In the genomic region with DNA sequence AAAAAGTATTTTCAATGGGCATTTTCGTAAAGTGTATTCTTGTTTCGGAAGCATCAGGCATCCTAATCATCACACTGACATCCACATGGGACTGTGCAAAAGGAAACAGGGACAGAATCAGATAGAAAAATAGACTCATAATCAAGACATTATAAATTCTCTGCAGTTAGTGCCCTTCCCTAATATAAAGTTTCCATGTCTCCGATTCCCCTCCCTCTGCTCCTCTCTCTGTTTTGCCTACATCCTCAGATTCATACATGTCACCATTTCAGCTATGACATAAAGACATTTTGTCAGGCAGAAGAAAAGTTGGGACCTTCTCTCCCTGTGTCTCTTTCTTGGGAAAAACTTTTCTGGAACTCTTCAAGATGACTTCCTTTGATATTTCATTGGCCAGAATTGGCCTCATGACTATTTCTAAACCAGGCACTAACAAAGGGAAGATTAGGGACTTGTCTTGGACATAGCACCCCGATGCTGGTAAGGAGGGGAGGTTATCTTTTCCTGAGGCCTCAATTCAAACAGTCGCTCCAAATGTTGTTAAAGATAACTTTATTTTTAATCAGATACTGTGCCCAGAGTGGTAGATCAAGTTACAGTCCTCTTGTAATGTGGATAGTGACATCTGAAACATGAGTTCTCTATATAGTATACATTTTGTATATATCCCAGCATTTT, we compare ENCODE assay signal across 1 cellular context.
TF ChIP-seq lines count a peak whose summit lies in the region.

No MANE protein-coding gene starts in this region.

TF ChIP-seq in K562, 482 proteins besides CTCF, POLR2A, EP300 and RAD21 (continued from another document and continues in another):
- TF ChIP-seq, protein P1, sequence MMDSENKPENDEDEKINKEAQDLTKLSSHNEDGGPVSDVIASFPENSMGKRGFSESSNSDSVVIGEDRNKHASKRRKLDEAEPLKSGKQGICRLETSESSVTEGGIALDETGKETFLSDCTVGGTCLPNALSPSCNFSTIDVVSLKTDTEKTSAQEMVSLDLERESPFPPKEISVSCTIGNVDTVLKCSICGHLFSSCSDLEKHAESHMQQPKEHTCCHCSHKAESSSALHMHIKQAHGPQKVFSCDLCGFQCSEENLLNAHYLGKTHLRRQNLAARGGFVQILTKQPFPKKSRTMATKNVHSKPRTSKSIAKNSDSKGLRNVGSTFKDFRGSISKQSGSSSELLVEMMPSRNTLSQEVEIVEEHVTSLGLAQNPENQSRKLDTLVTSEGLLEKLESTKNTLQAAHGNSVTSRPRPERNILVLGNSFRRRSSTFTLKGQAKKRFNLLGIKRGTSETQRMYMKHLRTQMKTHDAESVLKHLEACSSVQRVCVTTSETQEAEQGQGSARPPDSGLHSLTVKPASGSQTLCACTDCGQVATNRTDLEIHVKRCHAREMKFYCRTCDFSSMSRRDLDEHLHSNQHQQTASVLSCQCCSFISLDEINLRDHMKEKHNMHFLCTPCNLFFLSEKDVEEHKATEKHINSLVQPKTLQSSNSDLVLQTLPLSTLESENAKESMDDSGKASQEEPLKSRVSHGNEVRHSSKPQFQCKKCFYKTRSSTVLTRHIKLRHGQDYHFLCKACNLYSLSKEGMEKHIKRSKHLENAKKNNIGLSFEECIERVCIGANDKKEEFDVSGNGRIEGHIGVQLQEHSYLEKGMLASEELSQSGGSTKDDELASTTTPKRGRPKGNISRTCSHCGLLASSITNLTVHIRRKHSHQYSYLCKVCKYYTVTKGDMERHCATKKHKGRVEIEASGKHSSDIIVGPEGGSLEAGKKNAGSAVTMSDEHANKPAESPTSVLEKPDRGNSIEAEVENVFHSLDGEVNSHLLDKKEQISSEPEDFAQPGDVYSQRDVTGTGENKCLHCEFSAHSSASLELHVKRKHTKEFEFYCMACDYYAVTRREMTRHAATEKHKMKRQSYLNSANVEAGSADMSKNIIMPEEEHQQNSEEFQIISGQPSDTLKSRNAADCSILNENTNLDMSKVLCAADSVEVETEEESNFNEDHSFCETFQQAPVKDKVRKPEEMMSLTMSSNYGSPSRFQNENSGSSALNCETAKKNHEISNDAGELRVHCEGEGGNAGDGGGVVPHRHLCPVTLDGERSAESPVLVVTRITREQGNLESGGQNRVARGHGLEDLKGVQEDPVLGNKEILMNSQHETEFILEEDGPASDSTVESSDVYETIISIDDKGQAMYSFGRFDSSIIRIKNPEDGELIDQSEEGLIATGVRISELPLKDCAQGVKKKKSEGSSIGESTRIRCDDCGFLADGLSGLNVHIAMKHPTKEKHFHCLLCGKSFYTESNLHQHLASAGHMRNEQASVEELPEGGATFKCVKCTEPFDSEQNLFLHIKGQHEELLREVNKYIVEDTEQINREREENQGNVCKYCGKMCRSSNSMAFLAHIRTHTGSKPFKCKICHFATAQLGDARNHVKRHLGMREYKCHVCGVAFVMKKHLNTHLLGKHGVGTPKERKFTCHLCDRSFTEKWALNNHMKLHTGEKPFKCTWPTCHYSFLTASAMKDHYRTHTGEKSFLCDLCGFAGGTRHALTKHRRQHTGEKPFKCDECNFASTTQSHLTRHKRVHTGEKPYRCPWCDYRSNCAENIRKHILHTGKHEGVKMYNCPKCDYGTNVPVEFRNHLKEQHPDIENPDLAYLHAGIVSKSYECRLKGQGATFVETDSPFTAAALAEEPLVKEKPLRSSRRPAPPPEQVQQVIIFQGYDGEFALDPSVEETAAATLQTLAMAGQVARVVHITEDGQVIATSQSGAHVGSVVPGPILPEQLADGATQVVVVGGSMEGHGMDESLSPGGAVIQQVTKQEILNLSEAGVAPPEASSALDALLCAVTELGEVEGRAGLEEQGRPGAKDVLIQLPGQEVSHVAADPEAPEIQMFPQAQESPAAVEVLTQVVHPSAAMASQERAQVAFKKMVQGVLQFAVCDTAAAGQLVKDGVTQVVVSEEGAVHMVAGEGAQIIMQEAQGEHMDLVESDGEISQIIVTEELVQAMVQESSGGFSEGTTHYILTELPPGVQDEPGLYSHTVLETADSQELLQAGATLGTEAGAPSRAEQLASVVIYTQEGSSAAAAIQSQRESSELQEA (IDR thresholded peaks at IDR 0.05; ENCODE audit: low read depth): no peak
- no peak for TF ChIP-seq NBN (IDR thresholded peaks at IDR 0.05; ENCODE audit: low read depth)
- no peak for TF ChIP-seq ZNF239 (CRISPR knock-in tag; IDR thresholded peaks at IDR 0.05)
- TF ChIP-seq, protein P2, sequence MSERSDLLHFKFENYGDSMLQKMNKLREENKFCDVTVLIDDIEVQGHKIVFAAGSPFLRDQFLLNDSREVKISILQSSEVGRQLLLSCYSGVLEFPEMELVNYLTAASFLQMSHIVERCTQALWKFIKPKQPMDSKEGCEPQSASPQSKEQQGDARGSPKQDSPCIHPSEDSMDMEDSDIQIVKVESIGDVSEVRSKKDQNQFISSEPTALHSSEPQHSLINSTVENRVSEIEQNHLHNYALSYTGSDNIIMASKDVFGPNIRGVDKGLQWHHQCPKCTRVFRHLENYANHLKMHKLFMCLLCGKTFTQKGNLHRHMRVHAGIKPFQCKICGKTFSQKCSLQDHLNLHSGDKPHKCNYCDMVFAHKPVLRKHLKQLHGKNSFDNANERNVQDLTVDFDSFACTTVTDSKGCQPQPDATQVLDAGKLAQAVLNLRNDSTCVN (CRISPR knock-in tag; IDR thresholded peaks at IDR 0.05): no peak
- peak; percentile 56 for TF ChIP-seq GATA2 (CRISPR knock-in tag; IDR thresholded peaks at IDR 0.05)
- no peak for TF ChIP-seq SPI1 (IDR thresholded peaks at IDR 0.05; ENCODE audit: borderline replicate concordance, low read depth, low read length)
- TF ChIP-seq NCOR1 (IDR thresholded peaks at IDR 0.05): peak; percentile 64
- TF ChIP-seq SRSF9 (IDR thresholded peaks at IDR 0.05; ENCODE audit: borderline replicate concordance, low read depth, low read length): no peak
- TF ChIP-seq PHB (CRISPR knock-in tag; IDR thresholded peaks at IDR 0.05): no peak
- no peak for TF ChIP-seq MYNN (IDR thresholded peaks at IDR 0.05)
- no peak for TF ChIP-seq MYNN (CRISPR knock-in tag; IDR thresholded peaks at IDR 0.05)
- no peak for TF ChIP-seq DNMT1 (IDR thresholded peaks at IDR 0.05)
- TF ChIP-seq, protein P3, sequence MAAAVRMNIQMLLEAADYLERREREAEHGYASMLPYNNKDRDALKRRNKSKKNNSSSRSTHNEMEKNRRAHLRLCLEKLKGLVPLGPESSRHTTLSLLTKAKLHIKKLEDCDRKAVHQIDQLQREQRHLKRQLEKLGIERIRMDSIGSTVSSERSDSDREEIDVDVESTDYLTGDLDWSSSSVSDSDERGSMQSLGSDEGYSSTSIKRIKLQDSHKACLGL (CRISPR knock-in tag; IDR thresholded peaks at IDR 0.05; ENCODE audit: borderline replicate concordance, poor library complexity, severe bottlenecking): no peak
- TF ChIP-seq SOX6 (IDR thresholded peaks at IDR 0.05): peak; percentile 89
- TF ChIP-seq, protein P4, sequence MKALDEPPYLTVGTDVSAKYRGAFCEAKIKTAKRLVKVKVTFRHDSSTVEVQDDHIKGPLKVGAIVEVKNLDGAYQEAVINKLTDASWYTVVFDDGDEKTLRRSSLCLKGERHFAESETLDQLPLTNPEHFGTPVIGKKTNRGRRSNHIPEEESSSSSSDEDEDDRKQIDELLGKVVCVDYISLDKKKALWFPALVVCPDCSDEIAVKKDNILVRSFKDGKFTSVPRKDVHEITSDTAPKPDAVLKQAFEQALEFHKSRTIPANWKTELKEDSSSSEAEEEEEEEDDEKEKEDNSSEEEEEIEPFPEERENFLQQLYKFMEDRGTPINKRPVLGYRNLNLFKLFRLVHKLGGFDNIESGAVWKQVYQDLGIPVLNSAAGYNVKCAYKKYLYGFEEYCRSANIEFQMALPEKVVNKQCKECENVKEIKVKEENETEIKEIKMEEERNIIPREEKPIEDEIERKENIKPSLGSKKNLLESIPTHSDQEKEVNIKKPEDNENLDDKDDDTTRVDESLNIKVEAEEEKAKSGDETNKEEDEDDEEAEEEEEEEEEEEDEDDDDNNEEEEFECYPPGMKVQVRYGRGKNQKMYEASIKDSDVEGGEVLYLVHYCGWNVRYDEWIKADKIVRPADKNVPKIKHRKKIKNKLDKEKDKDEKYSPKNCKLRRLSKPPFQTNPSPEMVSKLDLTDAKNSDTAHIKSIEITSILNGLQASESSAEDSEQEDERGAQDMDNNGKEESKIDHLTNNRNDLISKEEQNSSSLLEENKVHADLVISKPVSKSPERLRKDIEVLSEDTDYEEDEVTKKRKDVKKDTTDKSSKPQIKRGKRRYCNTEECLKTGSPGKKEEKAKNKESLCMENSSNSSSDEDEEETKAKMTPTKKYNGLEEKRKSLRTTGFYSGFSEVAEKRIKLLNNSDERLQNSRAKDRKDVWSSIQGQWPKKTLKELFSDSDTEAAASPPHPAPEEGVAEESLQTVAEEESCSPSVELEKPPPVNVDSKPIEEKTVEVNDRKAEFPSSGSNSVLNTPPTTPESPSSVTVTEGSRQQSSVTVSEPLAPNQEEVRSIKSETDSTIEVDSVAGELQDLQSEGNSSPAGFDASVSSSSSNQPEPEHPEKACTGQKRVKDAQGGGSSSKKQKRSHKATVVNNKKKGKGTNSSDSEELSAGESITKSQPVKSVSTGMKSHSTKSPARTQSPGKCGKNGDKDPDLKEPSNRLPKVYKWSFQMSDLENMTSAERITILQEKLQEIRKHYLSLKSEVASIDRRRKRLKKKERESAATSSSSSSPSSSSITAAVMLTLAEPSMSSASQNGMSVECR (CRISPR knock-in tag; IDR thresholded peaks at IDR 0.05): no peak
- TF ChIP-seq ZNF778 (CRISPR knock-in tag; IDR thresholded peaks at IDR 0.05): no peak
- TF ChIP-seq RFX5 (IDR thresholded peaks at IDR 0.05; ENCODE audit: low read depth, low read length): no peak
- TF ChIP-seq TFAM (CRISPR knock-in tag; conservative IDR thresholded peaks at IDR 0.05): no peak
- TF ChIP-seq STAT5A (IDR thresholded peaks at IDR 0.05; ENCODE audit: borderline replicate concordance, low read length): no peak
- no peak for TF ChIP-seq ATF1 (CRISPR knock-in tag; IDR thresholded peaks at IDR 0.05)
- no peak for TF ChIP-seq ATF1 (tag; IDR thresholded peaks at IDR 0.05)
- no peak for TF ChIP-seq PHF20 (IDR thresholded peaks at IDR 0.05; ENCODE audit: partially characterized antibody)
- no peak for TF ChIP-seq ZNF23 (CRISPR knock-in tag; IDR thresholded peaks at IDR 0.05)
- no peak for TF ChIP-seq RB1 (IDR thresholded peaks at IDR 0.05; ENCODE audit: low read depth)
- no peak for TF ChIP-seq SETDB1 (IDR thresholded peaks at IDR 0.05; ENCODE audit: low read length)
- TF ChIP-seq KAT7 (CRISPR knock-in tag; IDR thresholded peaks at IDR 0.05; ENCODE audit: borderline replicate concordance): no peak
- TF ChIP-seq ZNF24 (IDR thresholded peaks at IDR 0.05): no peak
- no peak for TF ChIP-seq C11orf30 (IDR thresholded peaks at IDR 0.05; ENCODE audit: low read depth)
- peak; percentile 71 for TF ChIP-seq TAL1 (IDR thresholded peaks at IDR 0.05)
- TF ChIP-seq, protein P5, sequence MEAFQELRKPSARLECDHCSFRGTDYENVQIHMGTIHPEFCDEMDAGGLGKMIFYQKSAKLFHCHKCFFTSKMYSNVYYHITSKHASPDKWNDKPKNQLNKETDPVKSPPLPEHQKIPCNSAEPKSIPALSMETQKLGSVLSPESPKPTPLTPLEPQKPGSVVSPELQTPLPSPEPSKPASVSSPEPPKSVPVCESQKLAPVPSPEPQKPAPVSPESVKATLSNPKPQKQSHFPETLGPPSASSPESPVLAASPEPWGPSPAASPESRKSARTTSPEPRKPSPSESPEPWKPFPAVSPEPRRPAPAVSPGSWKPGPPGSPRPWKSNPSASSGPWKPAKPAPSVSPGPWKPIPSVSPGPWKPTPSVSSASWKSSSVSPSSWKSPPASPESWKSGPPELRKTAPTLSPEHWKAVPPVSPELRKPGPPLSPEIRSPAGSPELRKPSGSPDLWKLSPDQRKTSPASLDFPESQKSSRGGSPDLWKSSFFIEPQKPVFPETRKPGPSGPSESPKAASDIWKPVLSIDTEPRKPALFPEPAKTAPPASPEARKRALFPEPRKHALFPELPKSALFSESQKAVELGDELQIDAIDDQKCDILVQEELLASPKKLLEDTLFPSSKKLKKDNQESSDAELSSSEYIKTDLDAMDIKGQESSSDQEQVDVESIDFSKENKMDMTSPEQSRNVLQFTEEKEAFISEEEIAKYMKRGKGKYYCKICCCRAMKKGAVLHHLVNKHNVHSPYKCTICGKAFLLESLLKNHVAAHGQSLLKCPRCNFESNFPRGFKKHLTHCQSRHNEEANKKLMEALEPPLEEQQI (IDR thresholded peaks at IDR 0.05): 0 out of 2 replicates have a peak, but pooled peaks have one; percentile 29
- no peak; the same call in 1 of the 2 replicates for TF ChIP-seq L3MBTL2 (IDR thresholded peaks at IDR 0.05)
- TF ChIP-seq, protein P6, sequence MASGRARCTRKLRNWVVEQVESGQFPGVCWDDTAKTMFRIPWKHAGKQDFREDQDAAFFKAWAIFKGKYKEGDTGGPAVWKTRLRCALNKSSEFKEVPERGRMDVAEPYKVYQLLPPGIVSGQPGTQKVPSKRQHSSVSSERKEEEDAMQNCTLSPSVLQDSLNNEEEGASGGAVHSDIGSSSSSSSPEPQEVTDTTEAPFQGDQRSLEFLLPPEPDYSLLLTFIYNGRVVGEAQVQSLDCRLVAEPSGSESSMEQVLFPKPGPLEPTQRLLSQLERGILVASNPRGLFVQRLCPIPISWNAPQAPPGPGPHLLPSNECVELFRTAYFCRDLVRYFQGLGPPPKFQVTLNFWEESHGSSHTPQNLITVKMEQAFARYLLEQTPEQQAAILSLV (tag; IDR thresholded peaks at IDR 0.05): no peak
- 0 out of 2 replicates have a peak, but pooled peaks have one; percentile 9 for TF ChIP-seq EHMT2 (IDR thresholded peaks at IDR 0.05)
- no peak for TF ChIP-seq RFX7 (CRISPR knock-in tag; IDR thresholded peaks at IDR 0.05)
- TF ChIP-seq DPF2 (IDR thresholded peaks at IDR 0.05): peak; percentile 79
- TF ChIP-seq TBL1XR1 (IDR thresholded peaks at IDR 0.05; ENCODE audit: low read length in 2 of 2): peak in 1 of 2 experiments; percentile 71; a peak in 1 of 4 replicates
- no peak for TF ChIP-seq HLTF (IDR thresholded peaks at IDR 0.05)
- TF ChIP-seq, protein P7, sequence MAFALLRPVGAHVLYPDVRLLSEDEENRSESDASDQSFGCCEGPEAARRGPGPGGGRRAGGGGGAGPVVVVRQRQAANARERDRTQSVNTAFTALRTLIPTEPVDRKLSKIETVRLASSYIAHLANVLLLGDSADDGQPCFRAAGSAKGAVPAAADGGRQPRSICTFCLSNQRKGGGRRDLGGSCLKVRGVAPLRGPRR (CRISPR knock-in tag; IDR thresholded peaks at IDR 0.05): no peak
- no peak for TF ChIP-seq KAT8 (IDR thresholded peaks at IDR 0.05; ENCODE audit: low read depth)
- peak; percentile 80 for TF ChIP-seq TCF3 (CRISPR knock-in tag; IDR thresholded peaks at IDR 0.05)
- TF ChIP-seq PYGO2 (tag; IDR thresholded peaks at IDR 0.05): no peak
- no peak for TF ChIP-seq ZNF780A (CRISPR knock-in tag; IDR thresholded peaks at IDR 0.05)
- TF ChIP-seq, protein P8, sequence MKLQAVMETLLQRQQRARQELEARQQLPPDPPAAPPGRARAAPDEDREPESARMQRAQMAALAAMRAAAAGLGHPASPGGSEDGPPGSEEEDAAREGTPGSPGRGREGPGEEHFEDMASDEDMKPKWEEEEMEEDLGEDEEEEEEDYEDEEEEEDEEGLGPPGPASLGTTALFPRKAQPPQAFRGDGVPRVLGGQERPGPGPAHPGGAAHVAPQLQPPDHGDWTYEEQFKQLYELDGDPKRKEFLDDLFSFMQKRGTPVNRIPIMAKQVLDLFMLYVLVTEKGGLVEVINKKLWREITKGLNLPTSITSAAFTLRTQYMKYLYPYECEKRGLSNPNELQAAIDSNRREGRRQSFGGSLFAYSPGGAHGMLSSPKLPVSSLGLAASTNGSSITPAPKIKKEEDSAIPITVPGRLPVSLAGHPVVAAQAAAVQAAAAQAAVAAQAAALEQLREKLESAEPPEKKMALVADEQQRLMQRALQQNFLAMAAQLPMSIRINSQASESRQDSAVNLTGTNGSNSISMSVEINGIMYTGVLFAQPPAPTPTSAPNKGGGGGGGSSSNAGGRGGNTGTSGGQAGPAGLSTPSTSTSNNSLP (IDR thresholded peaks at IDR 0.05; ENCODE audit: borderline replicate concordance, low read depth, low read length): peak; percentile 67; the same call in 1 of the 2 replicates
- no peak for TF ChIP-seq TAF1 (IDR thresholded peaks at IDR 0.05; ENCODE audit: control insufficient read depth, extremely low read depth, insufficient read depth, low read length, severe bottlenecking)
- TF ChIP-seq SMARCB1 (IDR thresholded peaks at IDR 0.05; ENCODE audit: insufficient read length, low read depth): peak; percentile 40
